20 cellular contexts compared by ENCODE assay signal in genomic region chr4:47873877-47874571, GRCh38. TPM values are rescaled to one million over a fixed set of nuclear protein-coding genes. Genes with fewer than 3 reads are reported as not detected.
A peak's percentile ranks its signal among the peaks of the same experiment; 100 is the strongest.
DNase-seq lines count a peak whose midpoint lies in the region; ATAC-seq lines count a peak whose summit lies in the region.
"Had no signal": no experiment of that assay in that cellular context is flagged by ENCODE, and none has a peak within 500 bp of the region (broad histone marks: within the 10 kb centered on the region; RNA-seq: fewer than 3 reads in every experiment).

No MANE protein-coding gene starts in this region.

- no peaks in the 10 kb centered on the region for H3K27me3 Mint-ChIP-seq in activated CD4-positive, alpha-beta T cell treated with anti-CD3 and anti-CD28 coated beads for 36 hours
- no peaks in the 10 kb centered on the region for H3K27me3 Mint-ChIP-seq in activated naive CD4-positive, alpha-beta T cell treated with anti-CD3 and anti-CD28 coated beads for 36 hours (ENCODE audit: low read depth)
- H3K27me3 Mint-ChIP-seq in activated naive CD8-positive, alpha-beta T cell = no peaks in the 10 kb centered on the region

- no peak for DNase-seq in activated CD4-positive, alpha-beta T cell treated with anti-CD3 and anti-CD28 coated beads for 36 hours
- DNase-seq in activated CD4-positive, alpha-beta T cell treated with anti-CD3 and anti-CD28 coated beads for 48 hours = no peak
- no peak for DNase-seq in activated naive CD4-positive, alpha-beta T cell treated with anti-CD3 and anti-CD28 coated beads for 36 hours
- no peak for DNase-seq in activated naive CD4-positive, alpha-beta T cell (lab: John Stamatoyannopoulos, UW)
- no peak for DNase-seq in stimulated activated effector memory CD8-positive, alpha-beta T cell treated with anti-CD3 and anti-CD28 coated beads, Interleukin-12 subunit alpha, Interleukin-12 subunit beta, amount 100 ng/mL, for 72 hours (ENCODE audit: low spot score in 2 of 2)
- DNase-seq in DMS53 (lab: John Stamatoyannopoulos, UW) = no peak
- DNase-seq in NCI-H82 treated with DMSO at 0.1 percent for 48 hours (lab: John Stamatoyannopoulos, UW; ENCODE audit: unreplicated experiment) = no peak
- DNase-seq: 8988T, DND-41, H7, HFFc6, NCI-H1105, NCI-H2081, NCI-H2171 treated with DMSO at 0.1 percent for 48 hours, NCI-H446, NCI-H526 treated with DMSO at 0.1 percent for 48 hours had no signal

- H3K4me1 Mint-ChIP-seq in activated CD4-positive, alpha-beta T cell treated with anti-CD3 and anti-CD28 coated beads for 36 hours = peaks cover 19% of the 10 kb centered on the region
- peaks cover 11% of the 10 kb centered on the region for H3K4me1 Mint-ChIP-seq in activated naive CD4-positive, alpha-beta T cell treated with anti-CD3 and anti-CD28 coated beads for 36 hours (ENCODE audit: low read depth)
- H3K4me1 Mint-ChIP-seq in activated naive CD8-positive, alpha-beta T cell (ENCODE audit: low read depth) = peaks cover 8% of the 10 kb centered on the region
- peaks cover 15% of the 10 kb centered on the region for H3K4me1 Mint-ChIP-seq in stimulated activated effector memory CD8-positive, alpha-beta T cell treated with anti-CD3 and anti-CD28 coated beads, Interleukin-12 subunit alpha, Interleukin-12 subunit beta, amount 100 ng/mL, for 72 hours
- H3K4me1 Mint-ChIP-seq: CD14-positive monocyte had no signal

- H3K27ac Mint-ChIP-seq in activated CD4-positive, alpha-beta T cell treated with anti-CD3 and anti-CD28 coated beads for 36 hours = peak overlapping the region; percentile 72
- peak overlapping the region; percentile 16 for H3K27ac Mint-ChIP-seq in activated naive CD4-positive, alpha-beta T cell treated with anti-CD3 and anti-CD28 coated beads for 36 hours
- peak overlapping the region; percentile 41 for H3K27ac Mint-ChIP-seq in activated naive CD8-positive, alpha-beta T cell
- H3K27ac Mint-ChIP-seq in stimulated activated effector memory CD8-positive, alpha-beta T cell treated with anti-CD3 and anti-CD28 coated beads, Interleukin-12 subunit alpha, Interleukin-12 subunit beta, amount 100 ng/mL, for 72 hours = no peak overlapping the region
- H3K27ac Mint-ChIP-seq: CD14-positive monocyte, HFFc6 had no signal

- no peak overlapping the region for H3K4me3 Mint-ChIP-seq in activated CD4-positive, alpha-beta T cell treated with anti-CD3 and anti-CD28 coated beads for 36 hours
- H3K4me3 Mint-ChIP-seq in activated naive CD4-positive, alpha-beta T cell treated with anti-CD3 and anti-CD28 coated beads for 36 hours = no peak overlapping the region
- no peak overlapping the region for H3K4me3 Mint-ChIP-seq in activated naive CD8-positive, alpha-beta T cell
- H3K4me3 Mint-ChIP-seq in stimulated activated effector memory CD8-positive, alpha-beta T cell treated with anti-CD3 and anti-CD28 coated beads, Interleukin-12 subunit alpha, Interleukin-12 subunit beta, amount 100 ng/mL, for 72 hours = no peak overlapping the region
- H3K4me3 Mint-ChIP-seq: CD14-positive monocyte, HFFc6 had no signal

- POLR2A ChIA-PET in activated CD4-positive, alpha-beta T cell treated with anti-CD3 and anti-CD28 coated beads for 36 hours (lab: Charles Lee) = no interaction called here

- no peaks in the 10 kb centered on the region for H3K9me3 Mint-ChIP-seq in activated CD4-positive, alpha-beta T cell treated with anti-CD3 and anti-CD28 coated beads for 36 hours (ENCODE audit: low read depth)
- H3K9me3 Mint-ChIP-seq in activated naive CD4-positive, alpha-beta T cell treated with anti-CD3 and anti-CD28 coated beads for 36 hours = no peaks in the 10 kb centered on the region
- no peaks in the 10 kb centered on the region for H3K9me3 Mint-ChIP-seq in activated naive CD8-positive, alpha-beta T cell (ENCODE audit: low read depth)
- H3K9me3 Mint-ChIP-seq in stimulated activated effector memory CD8-positive, alpha-beta T cell treated with anti-CD3 and anti-CD28 coated beads, Interleukin-12 subunit alpha, Interleukin-12 subunit beta, amount 100 ng/mL, for 72 hours = no peaks in the 10 kb centered on the region
- H3K9me3 Mint-ChIP-seq: HFFc6 had no signal

- ATAC-seq in activated CD4-positive, alpha-beta T cell treated with anti-CD3 and anti-CD28 coated beads for 36 hours = peak; percentile 96
- ATAC-seq in stimulated activated effector memory CD8-positive, alpha-beta T cell treated with anti-CD3 and anti-CD28 coated beads, Interleukin-12 subunit alpha, Interleukin-12 subunit beta, amount 100 ng/mL, for 72 hours = peak; percentile 98
- ATAC-seq: K562 had no signal

- intact Hi-C loops in activated CD4-positive, alpha-beta T cell treated with anti-CD3 and anti-CD28 coated beads for 36 hours (cut with DNase I, micrococcal nuclease) = loop anchor here (2.0 kb wide), 2 partner anchors 35 to 41 kb away; partner anchors contain the start of genes CORIN (in 1 of the 2) and NFXL1 (in 1 of the 2)
- intact Hi-C loops in activated naive CD4-positive, alpha-beta T cell treated with anti-CD3 and anti-CD28 coated beads for 36 hours (cut with micrococcal nuclease) = loop anchor here (1.0 to 5.0 kb wide), 4 partner anchors 35 to 253 kb away; partner anchors contain the start of gene NFXL1

- peaks cover 57% of the 10 kb centered on the region for H3K36me3 Mint-ChIP-seq in activated CD4-positive, alpha-beta T cell treated with anti-CD3 and anti-CD28 coated beads for 36 hours (ENCODE audit: low read depth)
- H3K36me3 Mint-ChIP-seq in activated naive CD4-positive, alpha-beta T cell treated with anti-CD3 and anti-CD28 coated beads for 36 hours (ENCODE audit: low read depth) = peaks cover 53% of the 10 kb centered on the region
- H3K36me3 Mint-ChIP-seq in activated naive CD8-positive, alpha-beta T cell = peaks cover 42% of the 10 kb centered on the region
- peaks cover 91% of the 10 kb centered on the region for H3K36me3 Mint-ChIP-seq in stimulated activated effector memory CD8-positive, alpha-beta T cell treated with anti-CD3 and anti-CD28 coated beads, Interleukin-12 subunit alpha, Interleukin-12 subunit beta, amount 100 ng/mL, for 72 hours

- CTCF ChIA-PET in activated CD4-positive, alpha-beta T cell treated with anti-CD3 and anti-CD28 coated beads for 36 hours (lab: Charles Lee) = interaction anchor here (0.8 kb wide), 2 partner anchors 34 to 65 kb away, joined by 3 read pairs; no protein-coding TSS in a partner anchor
- CTCF ChIA-PET in activated naive CD4-positive, alpha-beta T cell treated with anti-CD3 and anti-CD28 coated beads for 36 hours (lab: Charles Lee) = no interaction called here

RNA-seq across cellular contexts. Expression of gene CORIN, which starts 36.2 kb away (rescaled TPM):
- not detected for total RNA-seq in activated CD4-positive, alpha-beta T cell treated with anti-CD3 and anti-CD28 coated beads for 36 hours
- under 1 TPM in 1 of 2 experiments, not detected in 1; 0.07 TPM for total RNA-seq in activated naive CD4-positive, alpha-beta T cell treated with anti-CD3 and anti-CD28 coated beads for 36 hours
- total RNA-seq: G401 had no signal

RNA-seq across cellular contexts. Expression of gene NFXL1, which starts 40.4 kb away (rescaled TPM):
- 10 to 100 TPM; 12.6 to 14.4 TPM for total RNA-seq in activated CD4-positive, alpha-beta T cell treated with anti-CD3 and anti-CD28 coated beads for 36 hours
- 10 to 100 TPM; 10.4 to 11.4 TPM for total RNA-seq in activated naive CD4-positive, alpha-beta T cell treated with anti-CD3 and anti-CD28 coated beads for 36 hours
